27 cellular contexts compared by ENCODE assay signal in genomic region chr14:67641480-67641879, GRCh38. TPM values are rescaled to one million over a fixed set of nuclear protein-coding genes. Genes with fewer than 3 reads are reported as not detected.
A peak's percentile ranks its signal among the peaks of the same experiment; 100 is the strongest.
DNase-seq lines count a peak whose midpoint lies in the region; ATAC-seq, FAIRE-seq and TF ChIP-seq lines count a peak whose summit lies in the region.
"Had no signal": no experiment of that assay in that cellular context is flagged by ENCODE, and none has a peak within 500 bp of the region (broad histone marks: within the 10 kb centered on the region; RNA-seq: fewer than 3 reads in every experiment).

No MANE protein-coding gene starts in this region.

- TF ChIP-seq EP300 in HepG2 (IDR thresholded peaks at IDR 0.05; ENCODE audit: low read depth in 2 of 2, low read length in 2 of 2) = no peak
- no peak for TF ChIP-seq EP300 in HepG2 (CRISPR knock-in tag; IDR thresholded peaks at IDR 0.05; ENCODE audit: borderline replicate concordance)

- TF ChIP-seq RAD21 in HepG2 (CRISPR knock-in tag; IDR thresholded peaks at IDR 0.05) = no peak

- H3K36me3 ChIP-seq in HepG2 (replicated peaks in 1 of 2; ENCODE audit: control insufficient read depth in 1 of 2, insufficient read depth in 2 of 2, low read length in 2 of 2) (peaks cover 17 to 23% of the 10 kb centered on the region in 2 experiments; a peak in 4 of 5 replicates), right lobe of liver (peaks cover 0 to 5% (median 0%) of the 10 kb centered on the region in 4 donors), PC-3 (ENCODE audit: low read depth, low read length) (no peaks in the 10 kb centered on the region; the same call in 1 of the 2 replicates)
- H3K36me3 ChIP-seq: BE2C had no signal

- no peaks in the 10 kb centered on the region for H3K9me2 ChIP-seq in PC-3 (replicated peaks; ENCODE audit: low read length)

- peaks cover 41% of the 10 kb centered on the region for H3K36me3 Mint-ChIP-seq in activated T-helper 17 cell treated with anti-CD3 and anti-CD28 coated beads, Interleukin-2, amount 50 U/mL, for 72 hours (ENCODE audit: low read depth)
- peaks cover 7% of the 10 kb centered on the region for H3K36me3 Mint-ChIP-seq in activated naive CD4-positive, alpha-beta T cell treated with anti-CD3 and anti-CD28 coated beads, Interleukin-2, amount 10 ng/mL, durations not matched to agents 7 days and 5 days

- H3K4me3 ChIP-seq in HepG2 (replicated peaks in 1 of 3; ENCODE audit: insufficient read depth in 1 of 3, low read depth in 2 of 3, low read length in 3 of 3) (no peak overlapping the region), right lobe of liver (no peak overlapping the region), PC-3 (ENCODE audit: low read length) (no peak overlapping the region)
- H3K4me3 ChIP-seq: A549; BLaER1 treated with 17β-estradiol and CSF1 and Interleukin-3, amounts not matched to agents 10 nM and 100 nM; GM12878; GM23338 had no signal

- H3F3A ChIP-seq in PC-3 (ENCODE audit: low read length, unreplicated experiment) = no peaks in the 10 kb centered on the region

- peak overlapping the region; percentile 67 for H3K4me3 Mint-ChIP-seq in activated T-helper 17 cell treated with anti-CD3 and anti-CD28 coated beads, Interleukin-2, amount 50 U/mL, for 72 hours
- H3K4me3 Mint-ChIP-seq in activated naive CD4-positive, alpha-beta T cell treated with anti-CD3 and anti-CD28 coated beads, Interleukin-2, amount 10 ng/mL, durations not matched to agents 7 days and 5 days = no peak overlapping the region
- H3K4me3 Mint-ChIP-seq: CD14-positive monocyte; CD4-positive, alpha-beta T cell; CD8-positive, alpha-beta memory T cell; GM23338; H9; HFFc6 had no signal

- intact Hi-C loops in HepG2 (cut with micrococcal nuclease; ENCODE audit: unreplicated experiment) (no loop called here), right lobe of liver (cut with DNase I) (no loop called here), PC-3 (cut with micrococcal nuclease) (no loop called here)

- H3K27ac Mint-ChIP-seq in activated T-helper 17 cell treated with anti-CD3 and anti-CD28 coated beads, Interleukin-2, amount 50 U/mL, for 72 hours = peak overlapping the region; percentile 87
- no peak overlapping the region for H3K27ac Mint-ChIP-seq in activated naive CD4-positive, alpha-beta T cell treated with anti-CD3 and anti-CD28 coated beads, Interleukin-2, amount 10 ng/mL, durations not matched to agents 7 days and 5 days
- H3K27ac Mint-ChIP-seq: CD4-positive, alpha-beta T cell; GM23338; HFFc6 had no signal

- no peak overlapping the region for H3K9ac ChIP-seq in HepG2 (ENCODE audit: insufficient read depth, low read depth, low read length)
- H3K9ac ChIP-seq in PC-3 (ENCODE audit: low read length) = no peak overlapping the region
- H3K9ac ChIP-seq: BLaER1 treated with 17β-estradiol and CSF1 and Interleukin-3, amounts not matched to agents 10 nM and 100 nM had no signal

- BruUV-seq in HepG2 (replicated peaks; lab: Mats Ljungman, UMichigan) = no TSS peak
- no TSS peak for BruUV-seq in PC-3 (replicated peaks; lab: Mats Ljungman, UMichigan)

- H3K27me3 Mint-ChIP-seq in activated T-helper 17 cell treated with anti-CD3 and anti-CD28 coated beads, Interleukin-2, amount 50 U/mL, for 72 hours = no peaks in the 10 kb centered on the region
- no peaks in the 10 kb centered on the region for H3K27me3 Mint-ChIP-seq in activated naive CD4-positive, alpha-beta T cell treated with anti-CD3 and anti-CD28 coated beads, Interleukin-2, amount 10 ng/mL, durations not matched to agents 7 days and 5 days
- H3K27me3 Mint-ChIP-seq: CD4-positive, alpha-beta T cell; CD8-positive, alpha-beta memory T cell had no signal

- H3K79me2 ChIP-seq in HepG2 (ENCODE audit: insufficient read depth, low read length) (no peaks in the 10 kb centered on the region), PC-3 (ENCODE audit: low read length) (no peaks in the 10 kb centered on the region)

- in situ Hi-C loops in HepG2 (cut with HindIII; ENCODE audit: extremely low pct_ligation_motif_present, low pct_unique_long_range_greater_than_20kb) = no loop called here

- POLR2A ChIA-PET in HepG2 (lab: Yijun Ruan, JAX) = no interaction called here
- POLR2A ChIA-PET in PC-3 (lab: Charles Lee; ENCODE audit: unreplicated experiment) = no interaction called here

- no peaks in the 10 kb centered on the region for H4K20me1 ChIP-seq in HepG2 (ENCODE audit: insufficient read depth, low read length)
- H4K20me1 ChIP-seq in PC-3 (ENCODE audit: low read length) = no peaks in the 10 kb centered on the region
- H4K20me1 ChIP-seq: BLaER1 treated with 17β-estradiol and CSF1 and Interleukin-3, amounts not matched to agents 10 nM and 100 nM had no signal

- H3K4me1 Mint-ChIP-seq in activated T-helper 17 cell treated with anti-CD3 and anti-CD28 coated beads, Interleukin-2, amount 50 U/mL, for 72 hours = peaks cover 18% of the 10 kb centered on the region
- peaks cover 4% of the 10 kb centered on the region for H3K4me1 Mint-ChIP-seq in activated naive CD4-positive, alpha-beta T cell treated with anti-CD3 and anti-CD28 coated beads, Interleukin-2, amount 10 ng/mL, durations not matched to agents 7 days and 5 days
- H3K4me1 Mint-ChIP-seq: CD14-positive monocyte, GM23338, H9 had no signal

- H3K27me3 ChIP-seq in HepG2 (ENCODE audit: control insufficient read depth in 1 of 2, insufficient read depth in 2 of 2, low read length in 2 of 2) (no peaks in the 10 kb centered on the region), right lobe of liver (no peaks in the 10 kb centered on the region), PC-3 (ENCODE audit: low read length) (no peaks in the 10 kb centered on the region)
- H3K27me3 ChIP-seq: BE2C; BLaER1 treated with 17β-estradiol and CSF1 and Interleukin-3, amounts not matched to agents 10 nM and 100 nM had no signal

- H3K9me3 ChIP-seq in HepG2 (ENCODE audit: low read length) (no peaks in the 10 kb centered on the region), right lobe of liver (no peaks in the 10 kb centered on the region), PC-3 (ENCODE audit: low read length) (no peaks in the 10 kb centered on the region)
- H3K9me3 ChIP-seq: A549; BE2C; BLaER1 treated with 17β-estradiol and CSF1 and Interleukin-3, amounts not matched to agents 10 nM and 100 nM had no signal

- CTCF ChIA-PET in HepG2 (lab: Yijun Ruan, JAX; ENCODE audit: low intra/inter-chr PET ratio, low total read pairs) = no interaction called here
- CTCF ChIA-PET in PC-3 (lab: Charles Lee) = no interaction called here
- CTCF ChIA-PET in activated naive CD4-positive, alpha-beta T cell treated with anti-CD3 and anti-CD28 coated beads, Interleukin-2, amount 10 ng/mL, durations not matched to agents 7 days and 5 days (lab: Charles Lee) = interaction anchor here (1.2 to 1.3 kb wide), 3 partner anchors 12 to 22 kb away, joined by 3 read pairs; no protein-coding TSS in a partner anchor

- TF ChIP-seq CTCF in HepG2 (CRISPR knock-in tag; IDR thresholded peaks at IDR 0.05) = no peak
- no peak for TF ChIP-seq CTCF in right lobe of liver (IDR thresholded peaks at IDR 0.05)
- TF ChIP-seq CTCF in PC-3 (conservative IDR thresholded peaks at IDR 0.05; ENCODE audit: low read depth, low read length) = no peak

- DNase-seq in HepG2 (ENCODE audit: low spot score) (no peak), right lobe of liver (no peak), PC-3 (no peak), medulla oblongata (ENCODE audit: extremely low spot score) (no peak)
- DNase-seq in activated naive CD4-positive, alpha-beta T cell treated with anti-CD3 and anti-CD28 coated beads, Interleukin-2, amount 10 ng/mL, durations not matched to agents 7 days and 5 days = no peak
- DNase-seq: 8988T; ACHN; AML-193; BE2C; CD4-positive, alpha-beta T cell; CD8-positive, alpha-beta memory T cell; DMS 273 treated with DMSO at 0.1 percent for 48 hours; DMS79; EL; GDM1; H9; HFFc6 had no signal

- FAIRE-seq in HepG2 (lab: Jason Lieb, UNC) (no peak), islet of Langerhans (lab: Jason Lieb, UNC) (peak; percentile 5)
- FAIRE-seq: A549, D721Med, GM12878, GM18507 had no signal

- H3K27ac ChIP-seq in HepG2 (ENCODE audit: extremely low read length, insufficient read depth, low read length) (no peak overlapping the region), right lobe of liver (no peak overlapping the region), PC-3 (ENCODE audit: low read length) (no peak overlapping the region)
- H3K27ac ChIP-seq: A549; BLaER1 treated with 17β-estradiol and CSF1 and Interleukin-3, amounts not matched to agents 10 nM and 100 nM had no signal

- TF ChIP-seq POLR2A in HepG2 (IDR thresholded peaks at IDR 0.05; ENCODE audit: insufficient read depth in 1 of 2, low read depth in 2 of 2, low read length in 2 of 2) (no peak), right lobe of liver (IDR thresholded peaks at IDR 0.05) (no peak)

- H3K4me2 ChIP-seq in HepG2 (ENCODE audit: low read depth, low read length) (no peak overlapping the region), PC-3 (ENCODE audit: low read length) (no peak overlapping the region)
- H3K4me2 ChIP-seq: A549; BLaER1 treated with 17β-estradiol and CSF1 and Interleukin-3, amounts not matched to agents 10 nM and 100 nM; GM23338 had no signal

- H3K9me3 Mint-ChIP-seq in activated T-helper 17 cell treated with anti-CD3 and anti-CD28 coated beads, Interleukin-2, amount 50 U/mL, for 72 hours = no peaks in the 10 kb centered on the region
- H3K9me3 Mint-ChIP-seq in activated naive CD4-positive, alpha-beta T cell treated with anti-CD3 and anti-CD28 coated beads, Interleukin-2, amount 10 ng/mL, durations not matched to agents 7 days and 5 days = no peaks in the 10 kb centered on the region
- H3K9me3 Mint-ChIP-seq: CD14-positive monocyte; CD4-positive, alpha-beta T cell; CD8-positive, alpha-beta memory T cell; GM23338; H9; HFFc6 had no signal

- ATAC-seq in HepG2 = no peak
- no peak for ATAC-seq in right lobe of liver
- no peak for ATAC-seq in activated T-helper 17 cell treated with anti-CD3 and anti-CD28 coated beads, Interleukin-2, amount 50 U/mL, for 72 hours (replicated peaks)
- no peak for ATAC-seq in PC-3
- ATAC-seq: A549, GM12878, GM23338, HCT116 had no signal

- H3K4me1 ChIP-seq in HepG2 (ENCODE audit: insufficient read depth, low read length) (peaks cover 3% of the 10 kb centered on the region; the same call in 1 of the 2 replicates), right lobe of liver (no peaks in the 10 kb centered on the region), PC-3 (ENCODE audit: insufficient read depth, low read length) (no peaks in the 10 kb centered on the region)
- H3K4me1 ChIP-seq: BE2C had no signal

- 96% methylated on average over 1 of the region's 1 CpG for WGBS in HepG2 (ENCODE audit: low lambda C conversion rate)
- WGBS in right lobe of liver (ENCODE audit: insufficient coverage, low coverage, low lambda C conversion rate, missing lambda C conversion rate) = 100% methylated on average over 1 of the region's 1 CpG

- H2AFZ ChIP-seq in HepG2 (ENCODE audit: low read length) (no peak overlapping the region), PC-3 (ENCODE audit: low read length) (no peak overlapping the region)
- H2AFZ ChIP-seq: GM23338 had no signal

RNA-seq across cellular contexts. Expression of gene ARG2, which starts 21.8 kb away (rescaled TPM):
- total RNA-seq in HepG2 (2016; rRNA removed; fragmentation: Illumina TruSeq; extraction: Trizol) = 37.5 and 59.7 TPM in 2 replicates
- 6.3 and 7.7 TPM in 2 replicates for total RNA-seq in HepG2 (2016; cell fraction: cytosol; rRNA removed; fragmentation: Illumina TruSeq; extraction: Trizol; ENCODE audit: low read depth)
- total RNA-seq in HepG2 (2016; cell fraction: insoluble cytoplasmic fraction; rRNA removed; fragmentation: Illumina TruSeq; extraction: Trizol) = 39.6 and 59.5 TPM in 2 replicates
- 11.9 and 12.9 TPM in 2 replicates for total RNA-seq in HepG2 (2016; cell fraction: membrane; rRNA removed; fragmentation: Illumina TruSeq; extraction: Trizol)
- 15.1 and 17.4 TPM in 2 replicates for total RNA-seq in HepG2 (2016; cell fraction: nucleus; rRNA removed; fragmentation: Illumina TruSeq; extraction: Trizol)
- 71.2 and 73.6 TPM in 2 replicates for polyA plus RNA-seq in HepG2 (2011; rRNA removed)
- polyA plus RNA-seq in HepG2 (2011; cell fraction: cytosol; rRNA removed) = 60.1 and 70.4 TPM in 2 replicates
- 17.5 and 19.4 TPM in 2 replicates for polyA plus RNA-seq in HepG2 (2011; cell fraction: nucleus; rRNA removed)
- 40.9 and 79.8 TPM in 2 replicates for polyA plus RNA-seq in HepG2 (2012)
- polyA plus RNA-seq in HepG2 (2016; cell fraction: cytosol; fragmentation: Illumina TruSeq; extraction: Trizol; ENCODE audit: low read depth) = 6.2 and 6.3 TPM in 2 replicates
- 53.1 and 54.4 TPM in 2 replicates for polyA plus RNA-seq in HepG2 (2016; cell fraction: insoluble cytoplasmic fraction; fragmentation: Illumina TruSeq; extraction: Trizol; ENCODE audit: low read depth)
- polyA plus RNA-seq in HepG2 (2016; cell fraction: membrane; fragmentation: Illumina TruSeq; extraction: Trizol; ENCODE audit: low read depth) = 9.5 and 9.6 TPM in 2 replicates
- 17.5 and 21.2 TPM in 2 replicates for polyA plus RNA-seq in HepG2 (2016; cell fraction: nucleus; fragmentation: Illumina TruSeq; extraction: Trizol; ENCODE audit: insufficient read depth, low read depth)
- polyA minus RNA-seq in HepG2 (2011; rRNA and poly(A)+ RNA removed; ENCODE audit: low replicate concordance) = 30.7 and 305 TPM in 2 replicates
- polyA minus RNA-seq in HepG2 (2011; cell fraction: cytosol; rRNA and poly(A)+ RNA removed) = 47.9 and 62.8 TPM in 2 replicates
- polyA minus RNA-seq in HepG2 (2011; cell fraction: nucleus; rRNA and poly(A)+ RNA removed) = 28.6 and 33.4 TPM in 2 replicates
- 1 to 10 TPM in 3 of 6 experiments, under 1 TPM in 2, not detected in 1; 0.92 to 3.3 (median 1.7) TPM for total RNA-seq in right lobe of liver
- total RNA-seq in activated T-helper 17 cell treated with anti-CD3 and anti-CD28 coated beads, Interleukin-2, amount 50 U/mL, for 72 hours = 10 to 100 TPM; 14.3 to 64.7 TPM
- 1.1 and 1.7 TPM in 2 replicates for total RNA-seq in PC-3 (2014; rRNA removed)

RNA-seq across cellular contexts. Expression of gene VTI1B, which starts 33.0 kb away (rescaled TPM):
- total RNA-seq in HepG2 (2016; rRNA removed; fragmentation: Illumina TruSeq; extraction: Trizol) (93.4 and 103 TPM in 2 replicates), right lobe of liver (10 to 100 TPM; 44.2 to 70.1 (median 54.6) TPM), PC-3 (2014; rRNA removed) (72.6 and 93.8 TPM in 2 replicates)
- 490 and 499 TPM in 2 replicates for total RNA-seq in HepG2 (2016; cell fraction: cytosol; rRNA removed; fragmentation: Illumina TruSeq; extraction: Trizol; ENCODE audit: low read depth)
- 82.3 and 101 TPM in 2 replicates for total RNA-seq in HepG2 (2016; cell fraction: insoluble cytoplasmic fraction; rRNA removed; fragmentation: Illumina TruSeq; extraction: Trizol)
- total RNA-seq in HepG2 (2016; cell fraction: membrane; rRNA removed; fragmentation: Illumina TruSeq; extraction: Trizol) = 431 and 454 TPM in 2 replicates
- 33.3 and 43.2 TPM in 2 replicates for total RNA-seq in HepG2 (2016; cell fraction: nucleus; rRNA removed; fragmentation: Illumina TruSeq; extraction: Trizol)
- 26.1 and 39.0 TPM in 2 replicates for polyA plus RNA-seq in HepG2 (2011; rRNA removed)
- 20.7 and 27.3 TPM in 2 replicates for polyA plus RNA-seq in HepG2 (2011; cell fraction: cytosol; rRNA removed)
- polyA plus RNA-seq in HepG2 (2011; cell fraction: nucleus; rRNA removed) = 9.5 and 12.2 TPM in 2 replicates
- polyA plus RNA-seq in HepG2 (2012) = 31.1 and 40.8 TPM in 2 replicates
- 700 and 745 TPM in 2 replicates for polyA plus RNA-seq in HepG2 (2016; cell fraction: cytosol; fragmentation: Illumina TruSeq; extraction: Trizol; ENCODE audit: low read depth)
- 92.1 and 96.4 TPM in 2 replicates for polyA plus RNA-seq in HepG2 (2016; cell fraction: insoluble cytoplasmic fraction; fragmentation: Illumina TruSeq; extraction: Trizol; ENCODE audit: low read depth)
- polyA plus RNA-seq in HepG2 (2016; cell fraction: membrane; fragmentation: Illumina TruSeq; extraction: Trizol; ENCODE audit: low read depth) = 412 and 438 TPM in 2 replicates
- 62.6 and 62.8 TPM in 2 replicates for polyA plus RNA-seq in HepG2 (2016; cell fraction: nucleus; fragmentation: Illumina TruSeq; extraction: Trizol; ENCODE audit: insufficient read depth, low read depth)
- polyA minus RNA-seq in HepG2 (2011; rRNA and poly(A)+ RNA removed; ENCODE audit: low replicate concordance) = 16.7 and 35.8 TPM in 2 replicates
- polyA minus RNA-seq in HepG2 (2011; cell fraction: cytosol; rRNA and poly(A)+ RNA removed) = 17.1 and 22.0 TPM in 2 replicates
- polyA minus RNA-seq in HepG2 (2011; cell fraction: nucleus; rRNA and poly(A)+ RNA removed) = 25.4 and 25.8 TPM in 2 replicates
- 10 to 100 TPM; 29.3 to 68.1 TPM for total RNA-seq in activated T-helper 17 cell treated with anti-CD3 and anti-CD28 coated beads, Interleukin-2, amount 50 U/mL, for 72 hours

RNA-seq across cellular contexts. Expression of gene PIGH, which starts 41.4 kb away (rescaled TPM):
- total RNA-seq in HepG2 (2016; rRNA removed; fragmentation: Illumina TruSeq; extraction: Trizol) (18.7 and 30.0 TPM in 2 replicates), right lobe of liver (10 to 100 TPM; 12.7 to 16.0 (median 13.8) TPM), PC-3 (2014; rRNA removed) (63.8 and 66.4 TPM in 2 replicates)
- 23.7 and 27.0 TPM in 2 replicates for total RNA-seq in HepG2 (2016; cell fraction: cytosol; rRNA removed; fragmentation: Illumina TruSeq; extraction: Trizol; ENCODE audit: low read depth)
- total RNA-seq in HepG2 (2016; cell fraction: insoluble cytoplasmic fraction; rRNA removed; fragmentation: Illumina TruSeq; extraction: Trizol) = 19.2 and 31.7 TPM in 2 replicates
- total RNA-seq in HepG2 (2016; cell fraction: membrane; rRNA removed; fragmentation: Illumina TruSeq; extraction: Trizol) = 32.7 and 35.6 TPM in 2 replicates
- total RNA-seq in HepG2 (2016; cell fraction: nucleus; rRNA removed; fragmentation: Illumina TruSeq; extraction: Trizol) = 30.3 and 31.6 TPM in 2 replicates
- 43.5 and 53.6 TPM in 2 replicates for polyA plus RNA-seq in HepG2 (2011; rRNA removed)
- polyA plus RNA-seq in HepG2 (2011; cell fraction: cytosol; rRNA removed) = 27.5 and 43.0 TPM in 2 replicates
- polyA plus RNA-seq in HepG2 (2011; cell fraction: nucleus; rRNA removed) = 107 and 111 TPM in 2 replicates
- 25.2 and 35.2 TPM in 2 replicates for polyA plus RNA-seq in HepG2 (2012)
- polyA plus RNA-seq in HepG2 (2016; cell fraction: cytosol; fragmentation: Illumina TruSeq; extraction: Trizol; ENCODE audit: low read depth) = 24.8 and 31.5 TPM in 2 replicates
- 17.9 and 20.6 TPM in 2 replicates for polyA plus RNA-seq in HepG2 (2016; cell fraction: insoluble cytoplasmic fraction; fragmentation: Illumina TruSeq; extraction: Trizol; ENCODE audit: low read depth)
- polyA plus RNA-seq in HepG2 (2016; cell fraction: membrane; fragmentation: Illumina TruSeq; extraction: Trizol; ENCODE audit: low read depth) = 29.8 and 32.1 TPM in 2 replicates
- polyA plus RNA-seq in HepG2 (2016; cell fraction: nucleus; fragmentation: Illumina TruSeq; extraction: Trizol; ENCODE audit: insufficient read depth, low read depth) = 61.7 and 63.3 TPM in 2 replicates
- polyA minus RNA-seq in HepG2 (2011; rRNA and poly(A)+ RNA removed; ENCODE audit: low replicate concordance) = 16.6 and 25.0 TPM in 2 replicates
- 19.3 and 21.0 TPM in 2 replicates for polyA minus RNA-seq in HepG2 (2011; cell fraction: cytosol; rRNA and poly(A)+ RNA removed)
- polyA minus RNA-seq in HepG2 (2011; cell fraction: nucleus; rRNA and poly(A)+ RNA removed) = 10.9 and 17.5 TPM in 2 replicates
- total RNA-seq in activated T-helper 17 cell treated with anti-CD3 and anti-CD28 coated beads, Interleukin-2, amount 50 U/mL, for 72 hours = 10 to 100 TPM; 17.6 to 20.0 TPM

RNA-seq across cellular contexts. Expression of gene RDH11, which starts 54.1 kb away (rescaled TPM):
- total RNA-seq in HepG2 (2016; rRNA removed; fragmentation: Illumina TruSeq; extraction: Trizol) = 51.5 and 106 TPM in 2 replicates
- total RNA-seq in HepG2 (2016; cell fraction: cytosol; rRNA removed; fragmentation: Illumina TruSeq; extraction: Trizol; ENCODE audit: low read depth) = 50.9 and 57.5 TPM in 2 replicates
- total RNA-seq in HepG2 (2016; cell fraction: insoluble cytoplasmic fraction; rRNA removed; fragmentation: Illumina TruSeq; extraction: Trizol) = 46.6 and 104 TPM in 2 replicates
- total RNA-seq in HepG2 (2016; cell fraction: membrane; rRNA removed; fragmentation: Illumina TruSeq; extraction: Trizol) = 32.4 and 37.5 TPM in 2 replicates
- 91.5 and 107 TPM in 2 replicates for total RNA-seq in HepG2 (2016; cell fraction: nucleus; rRNA removed; fragmentation: Illumina TruSeq; extraction: Trizol)
- 131 and 167 TPM in 2 replicates for polyA plus RNA-seq in HepG2 (2011; rRNA removed)
- polyA plus RNA-seq in HepG2 (2011; cell fraction: cytosol; rRNA removed) = 69.3 and 131 TPM in 2 replicates
- polyA plus RNA-seq in HepG2 (2011; cell fraction: nucleus; rRNA removed) = 180 and 230 TPM in 2 replicates
- 88.1 and 114 TPM in 2 replicates for polyA plus RNA-seq in HepG2 (2012)
- polyA plus RNA-seq in HepG2 (2016; cell fraction: cytosol; fragmentation: Illumina TruSeq; extraction: Trizol; ENCODE audit: low read depth) = 4.9 TPM in 2 replicates
- 39.8 and 43.7 TPM in 2 replicates for polyA plus RNA-seq in HepG2 (2016; cell fraction: insoluble cytoplasmic fraction; fragmentation: Illumina TruSeq; extraction: Trizol; ENCODE audit: low read depth)
- polyA plus RNA-seq in HepG2 (2016; cell fraction: membrane; fragmentation: Illumina TruSeq; extraction: Trizol; ENCODE audit: low read depth) = 10.9 and 12.8 TPM in 2 replicates
- polyA plus RNA-seq in HepG2 (2016; cell fraction: nucleus; fragmentation: Illumina TruSeq; extraction: Trizol; ENCODE audit: insufficient read depth, low read depth) = 134 and 137 TPM in 2 replicates
- 150 and 285 TPM in 2 replicates for polyA minus RNA-seq in HepG2 (2011; rRNA and poly(A)+ RNA removed; ENCODE audit: low replicate concordance)
- polyA minus RNA-seq in HepG2 (2011; cell fraction: cytosol; rRNA and poly(A)+ RNA removed) = 65.1 and 97.4 TPM in 2 replicates
- polyA minus RNA-seq in HepG2 (2011; cell fraction: nucleus; rRNA and poly(A)+ RNA removed) = 82.8 and 127 TPM in 2 replicates
- 100 to 1,000 TPM in 2 of 6 experiments, 10 to 100 TPM in 4; 35.5 to 106 (median 83.4) TPM for total RNA-seq in right lobe of liver
- 10 to 100 TPM; 40.3 to 44.6 TPM for total RNA-seq in activated T-helper 17 cell treated with anti-CD3 and anti-CD28 coated beads, Interleukin-2, amount 50 U/mL, for 72 hours
- 103 and 125 TPM in 2 replicates for total RNA-seq in PC-3 (2014; rRNA removed)
